ENCODE assay signal across 24 cellular contexts in the genomic region with DNA sequence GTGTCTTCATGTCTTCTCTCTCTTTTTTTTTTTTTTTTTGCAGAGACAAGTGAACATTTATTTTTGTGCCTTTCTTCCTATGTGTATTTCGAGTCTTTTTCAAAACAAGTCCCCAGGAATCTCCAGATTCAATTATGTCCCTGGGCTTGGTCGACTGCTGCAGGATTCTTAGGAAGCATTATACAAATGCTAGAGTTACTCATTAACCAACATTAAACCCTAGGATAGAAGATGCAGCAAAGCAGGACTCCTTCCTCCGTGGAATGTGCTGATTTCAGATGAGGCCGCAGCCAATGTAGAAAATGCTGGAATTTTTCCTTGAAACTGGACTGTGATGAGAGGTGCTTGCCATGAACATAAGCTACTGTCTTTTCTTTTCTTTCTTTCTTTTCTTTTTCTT.
"Had no signal": no experiment of that assay in that cellular context is flagged by ENCODE, and none has a peak within 500 bp of the region (broad histone marks: within the 10 kb centered on the region; RNA-seq: fewer than 3 reads in every experiment).

No MANE protein-coding gene starts in this region.

- H3K9ac ChIP-seq: neural progenitor cell, parathyroid adenoma had no signal

- H3K27me3 ChIP-seq: body of pancreas, cardiac muscle cell, gastroesophageal sphincter, neural progenitor cell, uterus had no signal

- ATAC-seq: body of pancreas; effector memory CD8-positive, alpha-beta T cell; gastroesophageal sphincter; heart right ventricle; left colon; naive thymus-derived CD8-positive, alpha-beta T cell; right cardiac atrium had no signal

- H3K36me3 Mint-ChIP-seq: activated naive CD8-positive, alpha-beta T cell; neural progenitor cell had no signal

- H3K27ac Mint-ChIP-seq: activated naive CD8-positive, alpha-beta T cell; effector memory CD8-positive, alpha-beta T cell; neural progenitor cell; stimulated activated naive CD8-positive, alpha-beta T cell treated with anti-CD3 and anti-CD28 coated beads, Interleukin-15, Interleukin-2, amounts not matched to agents 100 ng/mL and 50 ng/mL, for 24 hours had no signal

- H3K4me3 ChIP-seq: body of pancreas, cardiac muscle cell, coronary artery, gastroesophageal sphincter, heart right ventricle, neural progenitor cell, thoracic aorta, uterus had no signal

- H3K9me3 ChIP-seq: body of pancreas, gastroesophageal sphincter, heart right ventricle, thoracic aorta, uterus had no signal

- H3K27me3 Mint-ChIP-seq: activated naive CD8-positive, alpha-beta T cell; effector memory CD8-positive, alpha-beta T cell; naive thymus-derived CD8-positive, alpha-beta T cell; stimulated activated naive CD8-positive, alpha-beta T cell treated with anti-CD3 and anti-CD28 coated beads, Interleukin-15, Interleukin-2, amounts not matched to agents 100 ng/mL and 50 ng/mL, for 24 hours had no signal

- H3K36me3 ChIP-seq: cardiac muscle cell, gastroesophageal sphincter, neural progenitor cell, thoracic aorta, uterus had no signal

- H3K4me3 Mint-ChIP-seq: activated naive CD8-positive, alpha-beta T cell; effector memory CD8-positive, alpha-beta T cell; neural progenitor cell; stimulated activated naive CD8-positive, alpha-beta T cell treated with anti-CD3 and anti-CD28 coated beads, Interleukin-15, Interleukin-2, amounts not matched to agents 100 ng/mL and 50 ng/mL, for 24 hours had no signal

- DNase-seq: activated CD4-positive, alpha-beta T cell treated with anti-CD3 and anti-CD28 coated beads for 4 hours; activated CD4-positive, alpha-beta T cell treated with anti-CD3 and anti-CD28 coated beads, Interleukin-2, amount 50 U/mL, for 4 hours; activated effector memory CD4-positive, alpha-beta T cell treated with Interleukin-2 at 50 U/mL for 16 hours; activated naive CD4-positive, alpha-beta T cell treated with Interleukin-2 at 50 U/mL for 16 hours; anterior cingulate cortex; body of pancreas; cerebellar nuclear complex; effector memory CD8-positive, alpha-beta T cell; heart right ventricle; left colon; midbrain; naive thymus-derived CD8-positive, alpha-beta T cell; occipital lobe; right cardiac atrium; trophoblast cell; uterus had no signal

- H3K4me1 ChIP-seq: neural progenitor cell, uterus had no signal

- H3K9me3 Mint-ChIP-seq: effector memory CD8-positive, alpha-beta T cell; naive thymus-derived CD8-positive, alpha-beta T cell; stimulated activated naive CD8-positive, alpha-beta T cell treated with anti-CD3 and anti-CD28 coated beads, Interleukin-15, Interleukin-2, amounts not matched to agents 100 ng/mL and 50 ng/mL, for 24 hours had no signal
